1 cellular context compared by ENCODE assay signal in the genomic region with DNA sequence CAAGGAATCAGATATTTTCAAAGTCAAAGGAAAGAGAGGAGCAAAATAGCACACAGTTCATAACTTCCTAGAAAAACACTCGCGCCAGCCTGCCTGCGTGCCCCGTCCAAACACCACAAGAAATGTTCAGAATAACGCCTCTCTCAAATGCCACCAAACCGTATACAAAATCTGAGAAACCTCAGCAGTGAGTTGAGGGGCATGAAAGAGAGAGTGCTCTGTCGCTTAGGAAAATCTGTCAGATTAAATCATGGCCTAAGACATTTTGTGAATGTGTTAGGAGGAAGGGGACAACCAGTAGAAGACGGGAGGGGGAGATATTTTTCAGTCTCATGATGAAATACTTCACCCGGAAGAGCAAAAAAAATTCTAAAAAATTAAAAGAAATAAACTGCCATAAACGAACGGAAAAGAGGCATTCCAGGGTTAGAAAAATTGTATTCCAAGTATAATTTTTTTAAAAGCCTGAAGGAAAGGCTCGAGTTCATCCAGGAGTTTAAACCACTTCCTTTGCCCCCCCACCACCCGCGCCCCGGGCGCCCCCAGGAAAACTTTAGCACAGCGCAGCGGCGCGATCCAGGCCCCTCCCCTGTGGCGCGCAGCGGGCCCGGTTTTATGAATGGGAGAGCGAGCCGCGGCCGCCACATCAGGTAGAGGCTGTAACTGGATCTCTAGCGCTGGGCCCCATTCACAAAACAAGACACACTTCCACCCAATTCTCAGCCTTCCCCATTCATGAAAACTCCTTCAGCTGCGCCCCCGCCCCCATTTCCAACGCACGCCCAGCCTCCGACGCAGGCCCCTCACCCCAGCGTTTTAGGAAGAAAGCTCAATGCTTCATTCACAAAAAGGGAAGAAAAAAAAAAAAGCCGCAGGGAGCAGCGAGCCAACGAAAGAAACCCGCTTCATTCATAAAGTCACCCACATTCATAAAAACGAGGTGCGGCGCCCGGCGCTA.
TF ChIP-seq lines count a peak whose summit lies in the region.

No MANE protein-coding gene starts in this region.

TF ChIP-seq in K562, 482 proteins besides CTCF, POLR2A, EP300 and RAD21 (continued from another document and continues in another):
- TF ChIP-seq, protein P1, sequence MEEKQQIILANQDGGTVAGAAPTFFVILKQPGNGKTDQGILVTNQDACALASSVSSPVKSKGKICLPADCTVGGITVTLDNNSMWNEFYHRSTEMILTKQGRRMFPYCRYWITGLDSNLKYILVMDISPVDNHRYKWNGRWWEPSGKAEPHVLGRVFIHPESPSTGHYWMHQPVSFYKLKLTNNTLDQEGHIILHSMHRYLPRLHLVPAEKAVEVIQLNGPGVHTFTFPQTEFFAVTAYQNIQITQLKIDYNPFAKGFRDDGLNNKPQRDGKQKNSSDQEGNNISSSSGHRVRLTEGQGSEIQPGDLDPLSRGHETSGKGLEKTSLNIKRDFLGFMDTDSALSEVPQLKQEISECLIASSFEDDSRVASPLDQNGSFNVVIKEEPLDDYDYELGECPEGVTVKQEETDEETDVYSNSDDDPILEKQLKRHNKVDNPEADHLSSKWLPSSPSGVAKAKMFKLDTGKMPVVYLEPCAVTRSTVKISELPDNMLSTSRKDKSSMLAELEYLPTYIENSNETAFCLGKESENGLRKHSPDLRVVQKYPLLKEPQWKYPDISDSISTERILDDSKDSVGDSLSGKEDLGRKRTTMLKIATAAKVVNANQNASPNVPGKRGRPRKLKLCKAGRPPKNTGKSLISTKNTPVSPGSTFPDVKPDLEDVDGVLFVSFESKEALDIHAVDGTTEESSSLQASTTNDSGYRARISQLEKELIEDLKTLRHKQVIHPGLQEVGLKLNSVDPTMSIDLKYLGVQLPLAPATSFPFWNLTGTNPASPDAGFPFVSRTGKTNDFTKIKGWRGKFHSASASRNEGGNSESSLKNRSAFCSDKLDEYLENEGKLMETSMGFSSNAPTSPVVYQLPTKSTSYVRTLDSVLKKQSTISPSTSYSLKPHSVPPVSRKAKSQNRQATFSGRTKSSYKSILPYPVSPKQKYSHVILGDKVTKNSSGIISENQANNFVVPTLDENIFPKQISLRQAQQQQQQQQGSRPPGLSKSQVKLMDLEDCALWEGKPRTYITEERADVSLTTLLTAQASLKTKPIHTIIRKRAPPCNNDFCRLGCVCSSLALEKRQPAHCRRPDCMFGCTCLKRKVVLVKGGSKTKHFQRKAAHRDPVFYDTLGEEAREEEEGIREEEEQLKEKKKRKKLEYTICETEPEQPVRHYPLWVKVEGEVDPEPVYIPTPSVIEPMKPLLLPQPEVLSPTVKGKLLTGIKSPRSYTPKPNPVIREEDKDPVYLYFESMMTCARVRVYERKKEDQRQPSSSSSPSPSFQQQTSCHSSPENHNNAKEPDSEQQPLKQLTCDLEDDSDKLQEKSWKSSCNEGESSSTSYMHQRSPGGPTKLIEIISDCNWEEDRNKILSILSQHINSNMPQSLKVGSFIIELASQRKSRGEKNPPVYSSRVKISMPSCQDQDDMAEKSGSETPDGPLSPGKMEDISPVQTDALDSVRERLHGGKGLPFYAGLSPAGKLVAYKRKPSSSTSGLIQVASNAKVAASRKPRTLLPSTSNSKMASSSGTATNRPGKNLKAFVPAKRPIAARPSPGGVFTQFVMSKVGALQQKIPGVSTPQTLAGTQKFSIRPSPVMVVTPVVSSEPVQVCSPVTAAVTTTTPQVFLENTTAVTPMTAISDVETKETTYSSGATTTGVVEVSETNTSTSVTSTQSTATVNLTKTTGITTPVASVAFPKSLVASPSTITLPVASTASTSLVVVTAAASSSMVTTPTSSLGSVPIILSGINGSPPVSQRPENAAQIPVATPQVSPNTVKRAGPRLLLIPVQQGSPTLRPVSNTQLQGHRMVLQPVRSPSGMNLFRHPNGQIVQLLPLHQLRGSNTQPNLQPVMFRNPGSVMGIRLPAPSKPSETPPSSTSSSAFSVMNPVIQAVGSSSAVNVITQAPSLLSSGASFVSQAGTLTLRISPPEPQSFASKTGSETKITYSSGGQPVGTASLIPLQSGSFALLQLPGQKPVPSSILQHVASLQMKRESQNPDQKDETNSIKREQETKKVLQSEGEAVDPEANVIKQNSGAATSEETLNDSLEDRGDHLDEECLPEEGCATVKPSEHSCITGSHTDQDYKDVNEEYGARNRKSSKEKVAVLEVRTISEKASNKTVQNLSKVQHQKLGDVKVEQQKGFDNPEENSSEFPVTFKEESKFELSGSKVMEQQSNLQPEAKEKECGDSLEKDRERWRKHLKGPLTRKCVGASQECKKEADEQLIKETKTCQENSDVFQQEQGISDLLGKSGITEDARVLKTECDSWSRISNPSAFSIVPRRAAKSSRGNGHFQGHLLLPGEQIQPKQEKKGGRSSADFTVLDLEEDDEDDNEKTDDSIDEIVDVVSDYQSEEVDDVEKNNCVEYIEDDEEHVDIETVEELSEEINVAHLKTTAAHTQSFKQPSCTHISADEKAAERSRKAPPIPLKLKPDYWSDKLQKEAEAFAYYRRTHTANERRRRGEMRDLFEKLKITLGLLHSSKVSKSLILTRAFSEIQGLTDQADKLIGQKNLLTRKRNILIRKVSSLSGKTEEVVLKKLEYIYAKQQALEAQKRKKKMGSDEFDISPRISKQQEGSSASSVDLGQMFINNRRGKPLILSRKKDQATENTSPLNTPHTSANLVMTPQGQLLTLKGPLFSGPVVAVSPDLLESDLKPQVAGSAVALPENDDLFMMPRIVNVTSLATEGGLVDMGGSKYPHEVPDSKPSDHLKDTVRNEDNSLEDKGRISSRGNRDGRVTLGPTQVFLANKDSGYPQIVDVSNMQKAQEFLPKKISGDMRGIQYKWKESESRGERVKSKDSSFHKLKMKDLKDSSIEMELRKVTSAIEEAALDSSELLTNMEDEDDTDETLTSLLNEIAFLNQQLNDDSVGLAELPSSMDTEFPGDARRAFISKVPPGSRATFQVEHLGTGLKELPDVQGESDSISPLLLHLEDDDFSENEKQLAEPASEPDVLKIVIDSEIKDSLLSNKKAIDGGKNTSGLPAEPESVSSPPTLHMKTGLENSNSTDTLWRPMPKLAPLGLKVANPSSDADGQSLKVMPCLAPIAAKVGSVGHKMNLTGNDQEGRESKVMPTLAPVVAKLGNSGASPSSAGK (IDR thresholded peaks at IDR 0.05): peak; percentile 65; the same call in 1 of the 2 replicates
- TF ChIP-seq ARHGAP35 (IDR thresholded peaks at IDR 0.05; ENCODE audit: partially characterized antibody) (no peak), PURB (CRISPR knock-in tag; IDR thresholded peaks at IDR 0.05; ENCODE audit: low read depth) (no peak), PTBP1 (IDR thresholded peaks at IDR 0.05; ENCODE audit: low read depth, low read length) (no peak), MAFG (tag; conservative IDR thresholded peaks at IDR 0.05) (no peak), ELF1 (tag; IDR thresholded peaks at IDR 0.05) (peak; percentile 72), HEY1 (CRISPR knock-in tag; IDR thresholded peaks at IDR 0.05; ENCODE audit: borderline replicate concordance) (no peak), FOS (IDR thresholded peaks at IDR 0.05; ENCODE audit: extremely low read depth, insufficient read length) (no peak), MTF1 (CRISPR knock-in tag; IDR thresholded peaks at IDR 0.05; ENCODE audit: borderline replicate concordance) (no peak), SP2 (IDR thresholded peaks at IDR 0.05; ENCODE audit: extremely low read depth, low read depth, low read length, poor library complexity, severe bottlenecking) (no peak), ZNF589 (CRISPR knock-in tag; IDR thresholded peaks at IDR 0.05; ENCODE audit: low read depth) (no peak), SAP30 (IDR thresholded peaks at IDR 0.05; ENCODE audit: borderline replicate concordance, insufficient read depth, low read depth, low read length, poor library complexity, severe bottlenecking) (no peak), ZNF551 (CRISPR knock-in tag; IDR thresholded peaks at IDR 0.05) (no peak), TAF1 (IDR thresholded peaks at IDR 0.05; ENCODE audit: control insufficient read depth, extremely low read depth, insufficient read depth, low read length, severe bottlenecking) (peak; percentile 22), CEBPG (CRISPR knock-in tag; IDR thresholded peaks at IDR 0.05) (no peak), CEBPG (tag; conservative IDR thresholded peaks at IDR 0.05 in 1 of 2, IDR thresholded peaks at IDR 0.05 in 1 of 2) (peak in 1 of 2 experiments; percentile 66; a peak in 2 of 4 replicates), ARID2 (IDR thresholded peaks at IDR 0.05) (no peak), HDAC1 (IDR thresholded peaks at IDR 0.05) (no peak), ZBTB8A (IDR thresholded peaks at IDR 0.05; ENCODE audit: partially characterized antibody) (no peak), CHD1 (IDR thresholded peaks at IDR 0.05; ENCODE audit: low read length) (no peak), POLR2AphosphoS2 (IDR thresholded peaks at IDR 0.05; ENCODE audit: low read length) (no peak), SREBF2 (CRISPR knock-in tag; IDR thresholded peaks at IDR 0.05) (no peak), SPI1 (IDR thresholded peaks at IDR 0.05; ENCODE audit: borderline replicate concordance, low read depth, low read length) (no peak), E2F3 (CRISPR knock-in tag; IDR thresholded peaks at IDR 0.05) (no peak), ZNF175 (CRISPR knock-in tag; IDR thresholded peaks at IDR 0.05; ENCODE audit: low read depth) (no peak)
- TF ChIP-seq, protein P2, sequence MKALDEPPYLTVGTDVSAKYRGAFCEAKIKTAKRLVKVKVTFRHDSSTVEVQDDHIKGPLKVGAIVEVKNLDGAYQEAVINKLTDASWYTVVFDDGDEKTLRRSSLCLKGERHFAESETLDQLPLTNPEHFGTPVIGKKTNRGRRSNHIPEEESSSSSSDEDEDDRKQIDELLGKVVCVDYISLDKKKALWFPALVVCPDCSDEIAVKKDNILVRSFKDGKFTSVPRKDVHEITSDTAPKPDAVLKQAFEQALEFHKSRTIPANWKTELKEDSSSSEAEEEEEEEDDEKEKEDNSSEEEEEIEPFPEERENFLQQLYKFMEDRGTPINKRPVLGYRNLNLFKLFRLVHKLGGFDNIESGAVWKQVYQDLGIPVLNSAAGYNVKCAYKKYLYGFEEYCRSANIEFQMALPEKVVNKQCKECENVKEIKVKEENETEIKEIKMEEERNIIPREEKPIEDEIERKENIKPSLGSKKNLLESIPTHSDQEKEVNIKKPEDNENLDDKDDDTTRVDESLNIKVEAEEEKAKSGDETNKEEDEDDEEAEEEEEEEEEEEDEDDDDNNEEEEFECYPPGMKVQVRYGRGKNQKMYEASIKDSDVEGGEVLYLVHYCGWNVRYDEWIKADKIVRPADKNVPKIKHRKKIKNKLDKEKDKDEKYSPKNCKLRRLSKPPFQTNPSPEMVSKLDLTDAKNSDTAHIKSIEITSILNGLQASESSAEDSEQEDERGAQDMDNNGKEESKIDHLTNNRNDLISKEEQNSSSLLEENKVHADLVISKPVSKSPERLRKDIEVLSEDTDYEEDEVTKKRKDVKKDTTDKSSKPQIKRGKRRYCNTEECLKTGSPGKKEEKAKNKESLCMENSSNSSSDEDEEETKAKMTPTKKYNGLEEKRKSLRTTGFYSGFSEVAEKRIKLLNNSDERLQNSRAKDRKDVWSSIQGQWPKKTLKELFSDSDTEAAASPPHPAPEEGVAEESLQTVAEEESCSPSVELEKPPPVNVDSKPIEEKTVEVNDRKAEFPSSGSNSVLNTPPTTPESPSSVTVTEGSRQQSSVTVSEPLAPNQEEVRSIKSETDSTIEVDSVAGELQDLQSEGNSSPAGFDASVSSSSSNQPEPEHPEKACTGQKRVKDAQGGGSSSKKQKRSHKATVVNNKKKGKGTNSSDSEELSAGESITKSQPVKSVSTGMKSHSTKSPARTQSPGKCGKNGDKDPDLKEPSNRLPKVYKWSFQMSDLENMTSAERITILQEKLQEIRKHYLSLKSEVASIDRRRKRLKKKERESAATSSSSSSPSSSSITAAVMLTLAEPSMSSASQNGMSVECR (CRISPR knock-in tag; IDR thresholded peaks at IDR 0.05): no peak
- TF ChIP-seq, protein P3, sequence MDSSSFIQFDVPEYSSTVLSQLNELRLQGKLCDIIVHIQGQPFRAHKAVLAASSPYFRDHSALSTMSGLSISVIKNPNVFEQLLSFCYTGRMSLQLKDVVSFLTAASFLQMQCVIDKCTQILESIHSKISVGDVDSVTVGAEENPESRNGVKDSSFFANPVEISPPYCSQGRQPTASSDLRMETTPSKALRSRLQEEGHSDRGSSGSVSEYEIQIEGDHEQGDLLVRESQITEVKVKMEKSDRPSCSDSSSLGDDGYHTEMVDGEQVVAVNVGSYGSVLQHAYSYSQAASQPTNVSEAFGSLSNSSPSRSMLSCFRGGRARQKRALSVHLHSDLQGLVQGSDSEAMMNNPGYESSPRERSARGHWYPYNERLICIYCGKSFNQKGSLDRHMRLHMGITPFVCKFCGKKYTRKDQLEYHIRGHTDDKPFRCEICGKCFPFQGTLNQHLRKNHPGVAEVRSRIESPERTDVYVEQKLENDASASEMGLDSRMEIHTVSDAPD (CRISPR knock-in tag; IDR thresholded peaks at IDR 0.05): no peak
- TF ChIP-seq, protein P4, sequence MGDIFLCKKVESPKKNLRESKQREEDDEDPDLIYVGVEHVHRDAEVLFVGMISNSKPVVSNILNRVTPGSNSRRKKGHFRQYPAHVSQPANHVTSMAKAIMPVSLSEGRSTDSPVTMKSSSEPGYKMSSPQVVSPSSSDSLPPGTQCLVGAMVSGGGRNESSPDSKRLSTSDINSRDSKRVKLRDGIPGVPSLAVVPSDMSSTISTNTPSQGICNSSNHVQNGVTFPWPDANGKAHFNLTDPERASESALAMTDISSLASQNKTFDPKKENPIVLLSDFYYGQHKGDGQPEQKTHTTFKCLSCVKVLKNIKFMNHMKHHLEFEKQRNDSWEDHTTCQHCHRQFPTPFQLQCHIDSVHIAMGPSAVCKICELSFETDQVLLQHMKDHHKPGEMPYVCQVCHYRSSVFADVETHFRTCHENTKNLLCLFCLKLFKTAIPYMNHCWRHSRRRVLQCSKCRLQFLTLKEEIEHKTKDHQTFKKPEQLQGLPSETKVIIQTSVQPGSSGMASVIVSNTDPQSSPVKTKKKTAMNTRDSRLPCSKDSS (IDR thresholded peaks at IDR 0.05; ENCODE audit: low read depth, partially characterized antibody): no peak
- TF ChIP-seq, protein P5, sequence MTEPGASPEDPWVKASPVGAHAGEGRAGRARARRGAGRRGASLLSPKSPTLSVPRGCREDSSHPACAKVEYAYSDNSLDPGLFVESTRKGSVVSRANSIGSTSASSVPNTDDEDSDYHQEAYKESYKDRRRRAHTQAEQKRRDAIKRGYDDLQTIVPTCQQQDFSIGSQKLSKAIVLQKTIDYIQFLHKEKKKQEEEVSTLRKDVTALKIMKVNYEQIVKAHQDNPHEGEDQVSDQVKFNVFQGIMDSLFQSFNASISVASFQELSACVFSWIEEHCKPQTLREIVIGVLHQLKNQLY (CRISPR knock-in tag; conservative IDR thresholded peaks at IDR 0.05): no peak
- TF ChIP-seq, protein P6, sequence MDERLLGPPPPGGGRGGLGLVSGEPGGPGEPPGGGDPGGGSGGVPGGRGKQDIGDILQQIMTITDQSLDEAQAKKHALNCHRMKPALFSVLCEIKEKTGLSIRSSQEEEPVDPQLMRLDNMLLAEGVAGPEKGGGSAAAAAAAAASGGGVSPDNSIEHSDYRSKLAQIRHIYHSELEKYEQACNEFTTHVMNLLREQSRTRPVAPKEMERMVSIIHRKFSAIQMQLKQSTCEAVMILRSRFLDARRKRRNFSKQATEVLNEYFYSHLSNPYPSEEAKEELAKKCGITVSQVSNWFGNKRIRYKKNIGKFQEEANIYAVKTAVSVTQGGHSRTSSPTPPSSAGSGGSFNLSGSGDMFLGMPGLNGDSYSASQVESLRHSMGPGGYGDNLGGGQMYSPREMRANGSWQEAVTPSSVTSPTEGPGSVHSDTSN (CRISPR knock-in tag; IDR thresholded peaks at IDR 0.05; ENCODE audit: low read depth): no peak
- TF ChIP-seq, protein P6 (tag; conservative IDR thresholded peaks at IDR 0.05; ENCODE audit: low read depth): no peak
